Comparison of ENCODE assay signal across 8 cellular contexts in genomic region chrX:119574394-119575266, GRCh38. TPM values are rescaled to one million over a fixed set of nuclear protein-coding genes. Genes with fewer than 3 reads are reported as not detected.
DNase-seq lines count a peak whose midpoint lies in the region; ATAC-seq and TF ChIP-seq lines count a peak whose summit lies in the region.

Gene UBE2A (plus strand): TSS chrX:119574563. CDS start chrX:119574712, 149 bp downstream.

- peak within 1 kb of the TSS; percentile 88 to 92 (median 91) for H3K27ac Mint-ChIP-seq in IgD-negative memory B cell

- H3K27me3 Mint-ChIP-seq in IgD-negative memory B cell, result peaks cover 6% of the 10 kb centered on the region

- intact Hi-C loops in OCI-LY7 (cut with micrococcal nuclease; ENCODE audit: unreplicated experiment), result loop anchor here (1.0 to 5.0 kb wide), 3 partner anchors 9 to 106 kb away; partner anchors contain the start of genes SLC25A5 and STEEP1

- H3K36me3 ChIP-seq in OCI-LY7 (ENCODE audit: insufficient read depth, low read length), result peaks cover 19% of the 10 kb centered on the region; the same call in 1 of the 2 replicates

- H4K20me1 ChIP-seq in OCI-LY7 (ENCODE audit: insufficient read depth, low read length), result 0 out of 2 replicates have a peak, but pooled peaks cover 4% of the 10 kb centered on the region

- peaks cover 0 to 1% (median 0%) of the 10 kb centered on the region in 3 donors for H3K9me3 Mint-ChIP-seq in IgD-negative memory B cell

- no peaks in the 10 kb centered on the region for H3K9me3 ChIP-seq in OCI-LY7 (ENCODE audit: low read length)

- H3K27ac ChIP-seq in OCI-LY7 (ENCODE audit: low read depth, low read length, poor library complexity, severe bottlenecking), result peak within 1 kb of the TSS; percentile 73

- BruUV-seq in OCI-LY7 (replicated peaks; lab: Mats Ljungman, UMichigan), result no TSS peak

- H3K79me2 ChIP-seq in OCI-LY7 (ENCODE audit: insufficient read depth, low read depth, low read length), result peaks cover 17% of the 10 kb centered on the region; the same call in 1 of the 2 replicates

- CTCF ChIA-PET in OCI-LY7 (lab: Charles Lee; ENCODE audit: unreplicated experiment), result no interaction called here

- H3K4me3 ChIP-seq in OCI-LY7 (ENCODE audit: low read depth, low read length, poor library complexity, severe bottlenecking), result peak within 1 kb of the TSS; percentile 87

- H3K36me3 Mint-ChIP-seq in IgD-negative memory B cell, result no peaks in the 10 kb centered on the region

- H3K9me2 ChIP-seq in OCI-LY7 (ENCODE audit: insufficient read depth, low read length), result no peaks in the 10 kb centered on the region

- peak within 1 kb of the TSS; percentile 86 to 96 (median 92) for H3K4me3 Mint-ChIP-seq in IgD-negative memory B cell

- peak within 1 kb of the TSS; percentile 81 for H2AFZ ChIP-seq in OCI-LY7 (ENCODE audit: low read length)

- ATAC-seq in GM21529 (IDR thresholded peaks at IDR 0.05; ENCODE audit: unreplicated experiment), result peak; percentile 84

- peak within 1 kb of the TSS; percentile 73 for H3K4me2 ChIP-seq in OCI-LY7 (ENCODE audit: low read length)

- H3K4me1 Mint-ChIP-seq in IgD-negative memory B cell, result peaks cover 15 to 25% (median 22%) of the 10 kb centered on the region in 3 donors

- H3K4me1 ChIP-seq in OCI-LY7 (ENCODE audit: insufficient read depth, low read length, poor library complexity, severe bottlenecking), result peaks cover 32% of the 10 kb centered on the region

- POLR2A ChIA-PET in OCI-LY7 (lab: Charles Lee), result interaction anchor here (0.7 to 1.6 kb wide), 5 partner anchors 9 to 118 kb away, joined by 3 to 7 read pairs (median 3); partner anchors contain the start of genes SEPTIN6 and STEEP1

- peak; percentile 61 for TF ChIP-seq CTCF in OCI-LY7 (conservative IDR thresholded peaks at IDR 0.05; ENCODE audit: low read length)

- peak; percentile 17 for DNase-seq in DMS153 (lab: John Stamatoyannopoulos, UW)
- DNase-seq in OCI-LY7 (ENCODE audit: low spot score), result peak; percentile 94
- peak; percentile 84 for DNase-seq in activated T-cell treated with anti-CD3 and anti-CD28 coated beads for 1 hour (ENCODE audit: low read depth)
- DNase-seq in epidermal melanocyte (ENCODE audit: insufficient read length, low spot score), result peak; percentile 74
- peak; percentile 36 for DNase-seq in middle frontal gyrus (ENCODE audit: extremely low spot score, low spot score)
- DNase-seq in stimulated activated CD8-positive, alpha-beta memory T cell treated with anti-CD3 and anti-CD28 coated beads, Interleukin-2, amount 100 ng/mL, for 48 hours (ENCODE audit: low read depth in 2 of 2), result peak; percentile 77 to 79

RNA-seq across cellular contexts. Expression of gene UBE2A, which starts in this region (rescaled TPM):
- polyA plus RNA-seq in IgD-negative memory B cell, result 65.2 TPM
- total RNA-seq in OCI-LY7 (2014; rRNA removed; shearing (Covaris generic)), result 21.8 and 30.0 TPM in 2 replicates
- total RNA-seq in OCI-LY7 (2022), result 56.0 and 59.9 TPM in 2 replicates

Comparison
In these comparisons a context has a peak if more than half of its experiments do, and no peak if none do; other contexts are left out.
1. Peak in every context shown above with its lines: DNase-seq, ATAC-seq, H3K4me3 ChIP-seq and H3K27ac ChIP-seq.
2. DNase-seq: peak in every context shown above with its lines; median percentile 94 in OCI-LY7; 84 in activated T-cell treated with anti-CD3 and anti-CD28 coated beads for 1 hour; 78 in stimulated activated CD8-positive, alpha-beta memory T cell treated with anti-CD3 and anti-CD28 coated beads, Interleukin-2, amount 100 ng/mL, for 48 hours; 74 in epidermal melanocyte; 36 in middle frontal gyrus; 17 in DMS153.